Comparison of ENCODE assay signal across 9 cellular contexts in genomic region chr2:204871246-204871953, GRCh38.
DNase-seq lines count a peak whose midpoint lies in the region; ATAC-seq and TF ChIP-seq lines count a peak whose summit lies in the region.
"Had no signal": no experiment of that assay in that cellular context is flagged by ENCODE, and none has a peak within 500 bp of the region (broad histone marks: within the 10 kb centered on the region; RNA-seq: fewer than 3 reads in every experiment).

No MANE protein-coding gene starts in this region.

- H3K9me3 ChIP-seq in HEK293 (ENCODE audit: control insufficient read depth, insufficient read depth, low read depth, low read length): no peaks in the 10 kb centered on the region
- H3K9me3 ChIP-seq: HAP-1 had no signal

- CTCF ChIA-PET in HEK293 (lab: Yijun Ruan, JAX): interaction anchor here (0.5 to 3.4 kb wide), 10 partner anchors 14 to 1152 kb away, joined by 3 to 14 read pairs (median 3); no protein-coding TSS in a partner anchor

- no peaks in the 10 kb centered on the region for H3K9me3 Mint-ChIP-seq in stimulated activated naive CD8-positive, alpha-beta T cell treated with anti-CD3 and anti-CD28 coated beads, Interleukin-15, amount 100 ng/mL, for 72 hours
- peaks cover 2% of the 10 kb centered on the region for H3K9me3 Mint-ChIP-seq in stimulated activated memory B cell treated with anti-CD40 and anti-IgM and Interleukin-4, amounts not matched to agents 10 μg/mL and 1 μg/mL and 100 μg/mL, for 72 hours

- no peak overlapping the region for H3K4me3 Mint-ChIP-seq in stimulated activated naive CD8-positive, alpha-beta T cell treated with anti-CD3 and anti-CD28 coated beads, Interleukin-15, amount 100 ng/mL, for 72 hours
- H3K4me3 Mint-ChIP-seq in stimulated activated memory B cell treated with anti-CD40 and anti-IgM and Interleukin-4, amounts not matched to agents 10 μg/mL and 1 μg/mL and 100 μg/mL, for 72 hours: no peak overlapping the region

- ATAC-seq in stimulated activated naive CD8-positive, alpha-beta T cell treated with anti-CD3 and anti-CD28 coated beads, Interleukin-15, amount 100 ng/mL, for 72 hours: peak; percentile 82
- no peak for ATAC-seq in stimulated activated memory B cell treated with anti-CD40 and anti-IgM and Interleukin-4, amounts not matched to agents 10 μg/mL and 1 μg/mL and 100 μg/mL, for 72 hours
- ATAC-seq in GM18502 (IDR thresholded peaks at IDR 0.05; ENCODE audit: poor library complexity, unreplicated experiment): no peak
- no peak for ATAC-seq in GM21360 (IDR thresholded peaks at IDR 0.05; ENCODE audit: unreplicated experiment)

- peak; percentile 42 for TF ChIP-seq CTCF in AG09319 (IDR thresholded peaks at IDR 0.05; ENCODE audit: low read depth, low read length)
- peak; percentile 33; the same call in 1 of the 2 replicates for TF ChIP-seq CTCF in HEK293 (tag by site-specific recombination; IDR thresholded peaks at IDR 0.05)

- no peak overlapping the region for H3K4me3 ChIP-seq in HEK293 (ENCODE audit: low read depth, low read length)
- H3K4me3 ChIP-seq: HAP-1 had no signal

- no peaks in the 10 kb centered on the region for H3K36me3 Mint-ChIP-seq in stimulated activated memory B cell treated with anti-CD40 and anti-IgM and Interleukin-4, amounts not matched to agents 10 μg/mL and 1 μg/mL and 100 μg/mL, for 72 hours

- H3K4me1 Mint-ChIP-seq in stimulated activated naive CD8-positive, alpha-beta T cell treated with anti-CD3 and anti-CD28 coated beads, Interleukin-15, amount 100 ng/mL, for 72 hours: peaks cover 15% of the 10 kb centered on the region
- no peaks in the 10 kb centered on the region for H3K4me1 Mint-ChIP-seq in stimulated activated memory B cell treated with anti-CD40 and anti-IgM and Interleukin-4, amounts not matched to agents 10 μg/mL and 1 μg/mL and 100 μg/mL, for 72 hours

- peak overlapping the region in 1 of 2 donors; percentile 2 for H3K27ac Mint-ChIP-seq in stimulated activated naive CD8-positive, alpha-beta T cell treated with anti-CD3 and anti-CD28 coated beads, Interleukin-15, amount 100 ng/mL, for 72 hours
- H3K27ac Mint-ChIP-seq in stimulated activated memory B cell treated with anti-CD40 and anti-IgM and Interleukin-4, amounts not matched to agents 10 μg/mL and 1 μg/mL and 100 μg/mL, for 72 hours: no peak overlapping the region

- POLR2A ChIA-PET in HEK293 (lab: Yijun Ruan, JAX): no interaction called here

- peak; percentile 10 for DNase-seq in AG09319 (ENCODE audit: extremely low read depth, low read depth)
- DNase-seq in RPMI8226: peak; percentile 30
- peak; percentile 64 for DNase-seq in foreskin melanocyte
- no peak for DNase-seq in stimulated activated naive CD8-positive, alpha-beta T cell treated with anti-CD3 and anti-CD28 coated beads, Interleukin-15, amount 100 ng/mL, for 72 hours

- peaks cover 10% of the 10 kb centered on the region for H3K4me1 ChIP-seq in HEK293 (ENCODE audit: control insufficient read depth, insufficient read depth, low read length)
- H3K4me1 ChIP-seq: HAP-1 had no signal

- no peak overlapping the region for H3K27ac ChIP-seq in HEK293 (ENCODE audit: extremely low read depth, low read depth, low read length)

- H3K27me3 Mint-ChIP-seq in stimulated activated naive CD8-positive, alpha-beta T cell treated with anti-CD3 and anti-CD28 coated beads, Interleukin-15, amount 100 ng/mL, for 72 hours: no peaks in the 10 kb centered on the region
- no peaks in the 10 kb centered on the region for H3K27me3 Mint-ChIP-seq in stimulated activated memory B cell treated with anti-CD40 and anti-IgM and Interleukin-4, amounts not matched to agents 10 μg/mL and 1 μg/mL and 100 μg/mL, for 72 hours

- H3K36me3 ChIP-seq in HEK293 (ENCODE audit: control insufficient read depth in 2 of 2, insufficient read depth in 1 of 2, low read length in 2 of 2): no peaks in the 10 kb centered on the region
- H3K36me3 ChIP-seq: HAP-1 had no signal

TF ChIP-seq in HEK293, 187 proteins besides CTCF, POLR2A, EP300 and RAD21:
- peak; percentile 50 for TF ChIP-seq ZNF654 (tag by site-specific recombination; IDR thresholded peaks at IDR 0.05; ENCODE audit: low read depth)
- TF ChIP-seq SCRT2 (tag by site-specific recombination; IDR thresholded peaks at IDR 0.05): peak; percentile 49
- TF ChIP-seq PRDM1 (tag by site-specific recombination; IDR thresholded peaks at IDR 0.05): peak; percentile 78
- TF ChIP-seq OVOL3 (tag by site-specific recombination; IDR thresholded peaks at IDR 0.05): no peak
- no peak for TF ChIP-seq HOXA7 (CRISPR knock-in tag; IDR thresholded peaks at IDR 0.05; ENCODE audit: borderline replicate concordance)
- TF ChIP-seq ZEB2 (tag by site-specific recombination; IDR thresholded peaks at IDR 0.05): no peak

Comparison
In these comparisons a context has a peak if more than half of its experiments do, and no peak if none do; other contexts are left out.
1. DNase-seq: peak in AG09319 (single experiment), RPMI8226 (single experiment) and foreskin melanocyte (single experiment); none in stimulated activated naive CD8-positive, alpha-beta T cell treated with anti-CD3 and anti-CD28 coated beads, Interleukin-15, amount 100 ng/mL, for 72 hours (0 of 2).